8 cellular contexts compared by ENCODE assay signal in the genomic region with DNA sequence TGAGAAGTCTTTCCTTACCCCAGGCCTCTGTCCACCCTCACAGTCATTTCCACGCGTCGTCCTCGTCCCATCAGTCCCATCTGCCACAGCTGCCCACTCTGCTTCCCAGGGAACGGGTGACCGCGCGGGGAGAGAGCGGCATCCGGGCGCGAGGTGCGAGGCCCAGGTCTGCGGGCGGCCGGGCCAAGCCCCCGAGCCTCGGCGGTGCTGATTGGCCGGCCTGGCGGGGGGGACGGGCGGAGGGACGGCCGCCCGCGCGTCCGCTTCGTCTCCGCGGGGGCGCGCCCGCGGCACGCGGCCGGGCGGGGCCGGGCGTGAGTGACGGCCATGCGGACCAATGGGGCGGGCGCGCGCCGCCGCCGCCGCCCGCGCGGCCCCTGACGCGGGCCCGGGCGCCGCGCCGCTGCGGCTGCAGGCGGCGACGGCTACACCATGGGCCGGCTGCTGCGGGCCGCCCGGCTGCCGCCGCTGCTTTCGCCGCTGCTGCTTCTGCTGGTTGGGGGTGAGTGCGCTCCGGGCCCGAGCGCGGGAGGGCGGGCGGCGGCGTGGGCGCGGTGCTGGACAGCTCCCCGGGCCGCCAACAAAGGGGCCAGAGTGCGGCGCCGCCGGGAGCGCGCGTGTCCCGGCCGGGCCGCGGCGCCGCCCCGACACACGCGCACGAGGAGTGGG. TPM values are rescaled to one million over a fixed set of nuclear protein-coding genes. Genes with fewer than 3 reads are reported as not detected.
DNase-seq lines count a peak whose midpoint lies in the region; ATAC-seq and TF ChIP-seq lines count a peak whose summit lies in the region.

A gene with protein sequence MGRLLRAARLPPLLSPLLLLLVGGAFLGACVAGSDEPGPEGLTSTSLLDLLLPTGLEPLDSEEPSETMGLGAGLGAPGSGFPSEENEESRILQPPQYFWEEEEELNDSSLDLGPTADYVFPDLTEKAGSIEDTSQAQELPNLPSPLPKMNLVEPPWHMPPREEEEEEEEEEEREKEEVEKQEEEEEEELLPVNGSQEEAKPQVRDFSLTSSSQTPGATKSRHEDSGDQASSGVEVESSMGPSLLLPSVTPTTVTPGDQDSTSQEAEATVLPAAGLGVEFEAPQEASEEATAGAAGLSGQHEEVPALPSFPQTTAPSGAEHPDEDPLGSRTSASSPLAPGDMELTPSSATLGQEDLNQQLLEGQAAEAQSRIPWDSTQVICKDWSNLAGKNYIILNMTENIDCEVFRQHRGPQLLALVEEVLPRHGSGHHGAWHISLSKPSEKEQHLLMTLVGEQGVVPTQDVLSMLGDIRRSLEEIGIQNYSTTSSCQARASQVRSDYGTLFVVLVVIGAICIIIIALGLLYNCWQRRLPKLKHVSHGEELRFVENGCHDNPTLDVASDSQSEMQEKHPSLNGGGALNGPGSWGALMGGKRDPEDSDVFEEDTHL (plus strand): TSS at position 398 of the 669 bp plus-strand sequence. CDS start 35 bp downstream, at position 433.

- peak within 1 kb of the TSS; percentile 56 to 70 (median 57) for H3K4me3 ChIP-seq in esophagus muscularis mucosa
- H3K4me3 ChIP-seq in mucosa of rectum (ENCODE audit: low read length in 2 of 2) = peak within 1 kb of the TSS; percentile 74

- no peaks in the 10 kb centered on the region for H3K9me3 ChIP-seq in esophagus muscularis mucosa
- H3K9me3 ChIP-seq in mucosa of rectum (ENCODE audit: control insufficient read depth in 2 of 2, low read length in 2 of 2) = no peaks in the 10 kb centered on the region

- peak within 1 kb of the TSS in 1 of 2 donors; percentile 56 for H3K9ac ChIP-seq in mucosa of rectum (ENCODE audit: low read depth in 1 of 2, low read length in 2 of 2)

- 7% methylated on average over 27 of the region's 104 CpGs for WGBS in esophagus muscularis mucosa

- DNase-seq in AG20443 (ENCODE audit: low spot score) (peak; percentile 90), NCI-H1930 (lab: John Stamatoyannopoulos, UW) (peak; percentile 28 to 83), esophagus muscularis mucosa (ENCODE audit: extremely low spot score) (no peak), substantia nigra (lab: John Stamatoyannopoulos, UW) (peak in 31 of 49 donors; percentile 9 to 81 (median 42))
- DNase-seq in activated CD8-positive, alpha-beta memory T cell treated with anti-CD3 and anti-CD28 coated beads, Interleukin-2, amount 50 U/mL, for 4 hours = peak; percentile 40

- peaks cover 9 to 19% (median 17%) of the 10 kb centered on the region in 4 donors for H3K4me1 ChIP-seq in esophagus muscularis mucosa
- peaks cover 13 to 15% of the 10 kb centered on the region in 2 donors for H3K4me1 ChIP-seq in mucosa of rectum (ENCODE audit: control insufficient read depth in 2 of 2, insufficient read depth in 2 of 2, low read length in 2 of 2)

- ATAC-seq in GM18867 (IDR thresholded peaks at IDR 0.05; ENCODE audit: unreplicated experiment) (peak; percentile 58), GM19452 (IDR thresholded peaks at IDR 0.05; ENCODE audit: unreplicated experiment) (no peak)

- no peak within 1 kb of the TSS for H3K27ac ChIP-seq in esophagus muscularis mucosa (replicated peaks in 1 of 4)
- no peak within 1 kb of the TSS for H3K27ac ChIP-seq in mucosa of rectum (ENCODE audit: low read depth in 2 of 2, low read length in 2 of 2)
- H3K27ac ChIP-seq in substantia nigra (ENCODE audit: low read depth, low read length, poor library complexity, severe bottlenecking) = no peak within 1 kb of the TSS

- no peak for TF ChIP-seq CTCF in esophagus muscularis mucosa (IDR thresholded peaks at IDR 0.05)

- H3K27me3 ChIP-seq in esophagus muscularis mucosa (peaks cover 0 to 13% (median 0%) of the 10 kb centered on the region in 4 donors), mucosa of rectum (ENCODE audit: control insufficient read depth in 2 of 2, insufficient read depth in 2 of 2, low read length in 2 of 2) (peaks cover 0 to 8% of the 10 kb centered on the region in 2 donors)

- no peak for TF ChIP-seq EP300 in esophagus muscularis mucosa (IDR thresholded peaks at IDR 0.05)

- no peak for TF ChIP-seq POLR2A in esophagus muscularis mucosa (IDR thresholded peaks at IDR 0.05; ENCODE audit: low read depth)

- intact Hi-C loops in esophagus muscularis mucosa (cut with DNase I) = no loop called here

- H3K36me3 ChIP-seq in esophagus muscularis mucosa = no peaks in the 10 kb centered on the region
- no peaks in the 10 kb centered on the region for H3K36me3 ChIP-seq in mucosa of rectum (ENCODE audit: control insufficient read depth in 2 of 2, insufficient read depth in 2 of 2, low read length in 2 of 2)

RNA-seq across cellular contexts. Expression of the gene that starts here (rescaled TPM):
- total RNA-seq in esophagus muscularis mucosa = 1 to 10 TPM; 1.7 to 3.1 (median 2.5) TPM
